Comparison of ENCODE assay signal across 9 cellular contexts in genomic region chr11:115759622-115760527, GRCh38.
DNase-seq lines count a peak whose midpoint lies in the region; ATAC-seq and TF ChIP-seq lines count a peak whose summit lies in the region.
"Had no signal": no experiment of that assay in that cellular context is flagged by ENCODE, and none has a peak within 500 bp of the region (broad histone marks: within the 10 kb centered on the region; RNA-seq: fewer than 3 reads in every experiment).

No MANE protein-coding gene starts in this region.

- H3K4me3 ChIP-seq in SJSA1 (peak overlapping the region; percentile 42), hepatocyte (peak overlapping the region; percentile 98)

- no peak for TF ChIP-seq CTCF in hepatocyte (IDR thresholded peaks at IDR 0.05; ENCODE audit: poor library complexity)
- no peak for TF ChIP-seq CTCF in activated CD8-positive, alpha-beta T cell treated with anti-CD3 and anti-CD28 coated beads for 36 hours (IDR thresholded peaks at IDR 0.05)

- H3K4me2 ChIP-seq in hepatocyte: peak overlapping the region; percentile 99

- POLR2A ChIA-PET in activated CD8-positive, alpha-beta T cell treated with anti-CD3 and anti-CD28 coated beads for 36 hours (lab: Charles Lee): no interaction called here

- H3K36me3 Mint-ChIP-seq in activated T-helper 1 cell treated with anti-CD3 and anti-CD28 coated beads, Interleukin-12 subunit alpha, Interleukin-12 subunit beta, Interleukin-2, Interleukin-4 antibody, amounts not matched to agents 30 ng/mL and 10 ng/mL and 1 ng/mL, durations not matched to agents 14 hours and 24 hours and 36 hours (ENCODE audit: low read depth): no peaks in the 10 kb centered on the region
- H3K36me3 Mint-ChIP-seq in activated CD8-positive, alpha-beta T cell treated with anti-CD3 and anti-CD28 coated beads for 36 hours (ENCODE audit: low read depth): no peaks in the 10 kb centered on the region
- H3K36me3 Mint-ChIP-seq: activated naive CD8-positive, alpha-beta T cell treated with anti-CD3 and anti-CD28 coated beads, Interleukin-2, amount 10 ng/mL, durations not matched to agents 7 days and 5 days had no signal

- H3K4me1 ChIP-seq in SJSA1 (replicated peaks) (peaks cover 15% of the 10 kb centered on the region), hepatocyte (ENCODE audit: insufficient read depth) (peaks cover 5% of the 10 kb centered on the region)

- H3K9me3 Mint-ChIP-seq in activated T-helper 1 cell treated with anti-CD3 and anti-CD28 coated beads, Interleukin-12 subunit alpha, Interleukin-12 subunit beta, Interleukin-2, Interleukin-4 antibody, amounts not matched to agents 30 ng/mL and 10 ng/mL and 1 ng/mL, durations not matched to agents 14 hours and 24 hours and 36 hours: no peaks in the 10 kb centered on the region
- no peaks in the 10 kb centered on the region for H3K9me3 Mint-ChIP-seq in activated CD8-positive, alpha-beta T cell treated with anti-CD3 and anti-CD28 coated beads for 36 hours
- H3K9me3 Mint-ChIP-seq: activated naive CD8-positive, alpha-beta T cell treated with anti-CD3 and anti-CD28 coated beads, Interleukin-2, amount 10 ng/mL, durations not matched to agents 7 days and 5 days had no signal

- H3K27me3 Mint-ChIP-seq in activated T-helper 1 cell treated with anti-CD3 and anti-CD28 coated beads, Interleukin-12 subunit alpha, Interleukin-12 subunit beta, Interleukin-2, Interleukin-4 antibody, amounts not matched to agents 30 ng/mL and 10 ng/mL and 1 ng/mL, durations not matched to agents 14 hours and 24 hours and 36 hours (ENCODE audit: insufficient read depth): peaks cover 13% of the 10 kb centered on the region
- peaks cover 25% of the 10 kb centered on the region for H3K27me3 Mint-ChIP-seq in activated CD8-positive, alpha-beta T cell treated with anti-CD3 and anti-CD28 coated beads for 36 hours

- no peak overlapping the region for H3K27ac Mint-ChIP-seq in activated T-helper 1 cell treated with anti-CD3 and anti-CD28 coated beads, Interleukin-12 subunit alpha, Interleukin-12 subunit beta, Interleukin-2, Interleukin-4 antibody, amounts not matched to agents 30 ng/mL and 10 ng/mL and 1 ng/mL, durations not matched to agents 14 hours and 24 hours and 36 hours
- H3K27ac Mint-ChIP-seq in activated CD8-positive, alpha-beta T cell treated with anti-CD3 and anti-CD28 coated beads for 36 hours: no peak overlapping the region
- H3K27ac Mint-ChIP-seq: activated naive CD8-positive, alpha-beta T cell treated with anti-CD3 and anti-CD28 coated beads, Interleukin-2, amount 10 ng/mL, durations not matched to agents 7 days and 5 days had no signal

- H2AFZ ChIP-seq in hepatocyte: peak overlapping the region; percentile 95

- DNase-seq in DMS53 treated with DMSO at 0.1 percent for 48 hours (lab: John Stamatoyannopoulos, UW; ENCODE audit: unreplicated experiment) (peak; percentile 15), SJSA1 (ENCODE audit: low read depth in 1 of 2, low spot score in 2 of 2) (peak in 1 of 2 experiments; percentile 7), hepatocyte (ENCODE audit: low spot score) (peak; percentile 49), posterior cingulate gyrus (peak in 8 of 10 donors; percentile 16 to 92 (median 50)), DMS153 treated with DMSO at 0.1 percent for 48 hours (lab: John Stamatoyannopoulos, UW; ENCODE audit: unreplicated experiment) (no peak)
- no peak for DNase-seq in activated T-helper 1 cell treated with anti-CD3 and anti-CD28 coated beads, Interleukin-12 subunit alpha, Interleukin-12 subunit beta, Interleukin-2, Interleukin-4 antibody, amounts not matched to agents 30 ng/mL and 10 ng/mL and 1 ng/mL, durations not matched to agents 14 hours and 24 hours and 36 hours (ENCODE audit: low spot score)
- no peak for DNase-seq in activated CD8-positive, alpha-beta T cell treated with anti-CD3 and anti-CD28 coated beads for 36 hours
- DNase-seq: activated naive CD8-positive, alpha-beta T cell treated with anti-CD3 and anti-CD28 coated beads, Interleukin-2, amount 10 ng/mL, durations not matched to agents 7 days and 5 days had no signal

- H4K20me1 ChIP-seq in hepatocyte (ENCODE audit: insufficient read depth, poor library complexity, severe bottlenecking): no peaks in the 10 kb centered on the region

- CTCF ChIA-PET in activated CD8-positive, alpha-beta T cell treated with anti-CD3 and anti-CD28 coated beads for 36 hours (lab: Charles Lee): no interaction called here

- H3K79me2 ChIP-seq in hepatocyte: no peaks in the 10 kb centered on the region

- H3K27ac ChIP-seq in SJSA1: no peak overlapping the region
- H3K27ac ChIP-seq in hepatocyte: no peak overlapping the region

- intact Hi-C loops in posterior cingulate gyrus (cut with DNase I): no loop called here
- intact Hi-C loops in activated T-helper 1 cell treated with anti-CD3 and anti-CD28 coated beads, Interleukin-12 subunit alpha, Interleukin-12 subunit beta, Interleukin-2, Interleukin-4 antibody, amounts not matched to agents 30 ng/mL and 10 ng/mL and 1 ng/mL, durations not matched to agents 14 hours and 24 hours and 36 hours (cut with micrococcal nuclease): no loop called here
- intact Hi-C loops in activated CD8-positive, alpha-beta T cell treated with anti-CD3 and anti-CD28 coated beads for 36 hours (cut with micrococcal nuclease): no loop called here

- 7% methylated on average over 49 of the region's 74 CpGs for WGBS in hepatocyte (ENCODE audit: low lambda C conversion rate, missing lambda C conversion rate)

- H3K36me3 ChIP-seq in SJSA1 (no peaks in the 10 kb centered on the region), hepatocyte (replicated peaks; ENCODE audit: insufficient read depth, low read depth) (no peaks in the 10 kb centered on the region)

- H3K9me3 ChIP-seq in SJSA1 (replicated peaks): no peaks in the 10 kb centered on the region
- H3K9me3 ChIP-seq in hepatocyte (ENCODE audit: low read depth): no peaks in the 10 kb centered on the region

- no peaks in the 10 kb centered on the region for H3K9me2 ChIP-seq in hepatocyte (replicated peaks; ENCODE audit: insufficient read depth)

- H3K4me1 Mint-ChIP-seq in activated T-helper 1 cell treated with anti-CD3 and anti-CD28 coated beads, Interleukin-12 subunit alpha, Interleukin-12 subunit beta, Interleukin-2, Interleukin-4 antibody, amounts not matched to agents 30 ng/mL and 10 ng/mL and 1 ng/mL, durations not matched to agents 14 hours and 24 hours and 36 hours (ENCODE audit: low read depth): no peaks in the 10 kb centered on the region
- H3K4me1 Mint-ChIP-seq in activated CD8-positive, alpha-beta T cell treated with anti-CD3 and anti-CD28 coated beads for 36 hours (ENCODE audit: low read depth): no peaks in the 10 kb centered on the region
- H3K4me1 Mint-ChIP-seq: activated naive CD8-positive, alpha-beta T cell treated with anti-CD3 and anti-CD28 coated beads, Interleukin-2, amount 10 ng/mL, durations not matched to agents 7 days and 5 days had no signal

- no peak for ATAC-seq in activated CD8-positive, alpha-beta T cell treated with anti-CD3 and anti-CD28 coated beads for 36 hours
- no peak for ATAC-seq in HG03025 (IDR thresholded peaks at IDR 0.05; ENCODE audit: low FRiP score, unreplicated experiment)

- H3K27me3 ChIP-seq in SJSA1 (replicated peaks) (no peaks in the 10 kb centered on the region), hepatocyte (peaks cover 53% of the 10 kb centered on the region)

- no peak overlapping the region for H3K4me3 Mint-ChIP-seq in activated T-helper 1 cell treated with anti-CD3 and anti-CD28 coated beads, Interleukin-12 subunit alpha, Interleukin-12 subunit beta, Interleukin-2, Interleukin-4 antibody, amounts not matched to agents 30 ng/mL and 10 ng/mL and 1 ng/mL, durations not matched to agents 14 hours and 24 hours and 36 hours
- no peak overlapping the region for H3K4me3 Mint-ChIP-seq in activated CD8-positive, alpha-beta T cell treated with anti-CD3 and anti-CD28 coated beads for 36 hours
- H3K4me3 Mint-ChIP-seq: activated naive CD8-positive, alpha-beta T cell treated with anti-CD3 and anti-CD28 coated beads, Interleukin-2, amount 10 ng/mL, durations not matched to agents 7 days and 5 days had no signal

Comparison
In these comparisons a context has a peak if more than half of its experiments do, and no peak if none do; other contexts are left out.
1. DNase-seq: peak in DMS53 treated with DMSO at 0.1 percent for 48 hours (single experiment), hepatocyte (single experiment) and posterior cingulate gyrus (8 of 10); none in activated T-helper 1 cell treated with anti-CD3 and anti-CD28 coated beads, Interleukin-12 subunit alpha, Interleukin-12 subunit beta, Interleukin-2, Interleukin-4 antibody, amounts not matched to agents 30 ng/mL and 10 ng/mL and 1 ng/mL, durations not matched to agents 14 hours and 24 hours and 36 hours (single experiment), activated CD8-positive, alpha-beta T cell treated with anti-CD3 and anti-CD28 coated beads for 36 hours (single experiment) and DMS153 treated with DMSO at 0.1 percent for 48 hours (single experiment).